Comparison of ENCODE assay signal across 15 cellular contexts in the genomic region with DNA sequence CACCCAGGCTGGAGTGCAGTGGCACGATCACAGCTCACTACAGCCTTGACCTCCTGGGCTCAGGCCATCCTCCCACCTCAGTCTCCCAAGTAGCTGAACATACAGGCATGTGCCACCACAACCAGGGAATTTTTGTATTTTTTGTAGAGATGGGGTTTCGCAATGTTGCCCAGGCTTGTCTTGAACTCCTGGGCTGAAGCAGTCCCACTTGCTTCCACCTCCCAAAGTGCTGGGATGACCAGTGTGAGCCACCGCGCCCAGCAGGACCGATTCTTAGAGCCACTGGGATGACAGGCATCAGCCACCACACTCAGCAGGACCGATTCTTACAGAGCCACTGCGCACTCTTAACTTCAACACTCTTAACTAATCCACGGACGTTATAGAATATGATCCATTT.
"Had no signal": no experiment of that assay in that cellular context is flagged by ENCODE, and none has a peak within 500 bp of the region (broad histone marks: within the 10 kb centered on the region; RNA-seq: fewer than 3 reads in every experiment).

No MANE protein-coding gene starts in this region.

- H3K27me3 Mint-ChIP-seq: effector memory CD8-positive, alpha-beta T cell; stimulated activated naive CD8-positive, alpha-beta T cell treated with anti-CD3 and anti-CD28 coated beads, Interleukin-15, Interleukin-2, amounts not matched to agents 100 ng/mL and 50 ng/mL, for 24 hours; T-helper 17 cell had no signal

- H3K27ac Mint-ChIP-seq: activated T-helper 1 cell treated with anti-CD3 and anti-CD28 coated beads, Interleukin-12 subunit alpha, Interleukin-12 subunit beta, Interleukin-2, Interleukin-4 antibody, amounts not matched to agents 30 ng/mL and 10 ng/mL and 1 ng/mL, durations not matched to agents 14 hours and 24 hours and 36 hours; effector memory CD8-positive, alpha-beta T cell; stimulated activated naive CD8-positive, alpha-beta T cell treated with anti-CD3 and anti-CD28 coated beads, Interleukin-15, Interleukin-2, amounts not matched to agents 100 ng/mL and 50 ng/mL, for 24 hours; T-helper 17 cell had no signal

- H3K4me3 ChIP-seq: ovary had no signal

- H3K9me3 ChIP-seq: ovary had no signal

- H3K9me3 Mint-ChIP-seq: activated T-helper 1 cell treated with anti-CD3 and anti-CD28 coated beads, Interleukin-12 subunit alpha, Interleukin-12 subunit beta, Interleukin-2, Interleukin-4 antibody, amounts not matched to agents 30 ng/mL and 10 ng/mL and 1 ng/mL, durations not matched to agents 14 hours and 24 hours and 36 hours; effector memory CD8-positive, alpha-beta T cell; stimulated activated naive CD8-positive, alpha-beta T cell treated with anti-CD3 and anti-CD28 coated beads, Interleukin-15, Interleukin-2, amounts not matched to agents 100 ng/mL and 50 ng/mL, for 24 hours had no signal

- H3K36me3 ChIP-seq: ovary had no signal

- FAIRE-seq: astrocyte, TTC549, urothelium cell line had no signal

- DNase-seq: activated CD4-positive, alpha-beta T cell treated with anti-CD3 and anti-CD28 coated beads, Interleukin-2, amount 50 U/mL, for 1 hour; activated naive CD4-positive, alpha-beta T cell; cortex of kidney; effector memory CD8-positive, alpha-beta T cell; erythroblast; mesenchymal stem cell; stimulated activated CD4-positive, alpha-beta T cell treated with anti-CD3 and anti-CD28 coated beads, Interleukin-4, amount 100 ng/mL, for 1 hour; T-helper 17 cell had no signal

- H3K27me3 ChIP-seq: ovary had no signal

- H3K4me3 Mint-ChIP-seq: activated T-helper 1 cell treated with anti-CD3 and anti-CD28 coated beads, Interleukin-12 subunit alpha, Interleukin-12 subunit beta, Interleukin-2, Interleukin-4 antibody, amounts not matched to agents 30 ng/mL and 10 ng/mL and 1 ng/mL, durations not matched to agents 14 hours and 24 hours and 36 hours; effector memory CD8-positive, alpha-beta T cell; stimulated activated naive CD8-positive, alpha-beta T cell treated with anti-CD3 and anti-CD28 coated beads, Interleukin-15, Interleukin-2, amounts not matched to agents 100 ng/mL and 50 ng/mL, for 24 hours; T-helper 17 cell had no signal

- ATAC-seq: effector memory CD8-positive, alpha-beta T cell; SK-N-SH treated with all-trans-retinoic acid at 6 μM for 48 hours; T-helper 17 cell had no signal

- H3K27ac ChIP-seq: ovary had no signal
